18 cellular contexts compared by ENCODE assay signal in the genomic region with DNA sequence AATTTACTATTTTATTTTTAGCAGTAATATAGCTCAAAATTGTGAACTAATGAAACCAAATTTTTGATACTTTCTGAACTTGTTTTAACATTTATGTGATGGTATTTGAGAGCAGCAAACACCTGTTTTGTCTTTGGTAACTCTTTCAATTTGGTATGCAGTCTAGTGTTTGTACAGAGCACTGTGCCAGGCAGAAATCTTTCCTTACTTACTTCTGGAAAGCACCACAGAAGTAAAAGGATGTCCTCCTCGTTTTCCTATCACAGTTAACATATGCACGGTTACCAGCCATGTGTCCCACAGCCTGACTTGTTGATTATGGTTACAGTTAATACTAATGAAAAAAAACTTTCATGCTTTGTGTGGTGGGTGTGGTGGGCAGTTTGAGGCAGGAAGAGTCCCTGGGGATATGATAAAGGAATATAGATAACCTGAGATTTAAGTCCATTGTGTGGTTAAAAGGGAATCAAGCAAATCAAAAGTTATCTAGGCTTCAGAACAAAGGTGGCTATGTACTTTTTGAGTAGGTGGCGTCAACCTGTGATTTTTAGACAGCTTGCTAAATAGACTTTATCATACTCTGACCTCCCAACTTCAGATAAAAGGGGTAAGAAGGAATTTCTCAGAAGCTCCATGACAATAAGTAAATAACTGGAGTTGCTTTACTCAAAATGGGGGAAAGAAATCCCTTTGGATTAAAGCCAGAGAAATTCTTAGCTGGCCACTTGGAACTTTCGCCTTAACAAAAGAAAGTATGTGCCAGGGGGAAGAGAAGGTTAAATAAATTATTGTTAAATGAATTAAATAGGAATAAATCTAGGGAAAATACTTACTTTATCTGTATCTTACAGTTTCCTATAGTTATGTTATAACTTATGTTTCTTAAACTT. TPM values are rescaled to one million over a fixed set of nuclear protein-coding genes. Genes with fewer than 3 reads are reported as not detected.
DNase-seq lines count a peak whose midpoint lies in the region; ATAC-seq and TF ChIP-seq lines count a peak whose summit lies in the region.
"Had no signal": no experiment of that assay in that cellular context is flagged by ENCODE, and none has a peak within 500 bp of the region (broad histone marks: within the 10 kb centered on the region; RNA-seq: fewer than 3 reads in every experiment).

No MANE protein-coding gene starts in this region.

- peak overlapping the region; percentile 75 for H3K18ac ChIP-seq in mesendoderm (ENCODE audit: low read length)

- no peaks in the 10 kb centered on the region for H3K9me3 ChIP-seq in body of pancreas
- H3K9me3 ChIP-seq: BE2C, SJSA1 had no signal

- H3K27ac ChIP-seq in mesendoderm (ENCODE audit: low read depth, low read length) (no peak overlapping the region), body of pancreas (no peak overlapping the region)
- H3K27ac ChIP-seq: HL-60, RWPE1 had no signal

- H3K23ac ChIP-seq in mesendoderm (ENCODE audit: low read length): no peak overlapping the region

- no peak overlapping the region for H3K4me3 ChIP-seq in mesendoderm (ENCODE audit: low read length)
- H3K4me3 ChIP-seq in body of pancreas: no peak overlapping the region
- H3K4me3 ChIP-seq: GM23338, SJSA1 had no signal

- no peak for TF ChIP-seq CTCF in body of pancreas (IDR thresholded peaks at IDR 0.05)

- H2BK15ac ChIP-seq in mesendoderm (replicated peaks; ENCODE audit: low read depth): no peak overlapping the region

- H3K79me2 ChIP-seq in mesendoderm (ENCODE audit: control insufficient read depth, insufficient read depth, low read length): no peaks in the 10 kb centered on the region

- no peak overlapping the region for H3K9ac ChIP-seq in mesendoderm (ENCODE audit: low read length)

- no peak overlapping the region for H4K8ac ChIP-seq in mesendoderm (ENCODE audit: low read depth, low read length)

- H3K4ac ChIP-seq in mesendoderm (ENCODE audit: low read depth, low read length): no peak overlapping the region

- DNase-seq in LHCN-M2 (ENCODE audit: low read depth) (peak; percentile 55), astrocyte of the hippocampus (ENCODE audit: low read depth, low spot score) (peak; percentile 72), mesendoderm (peak; percentile 91), body of pancreas (no peak), NCI-H1092 (lab: John Stamatoyannopoulos, UW) (no peak), NCI-H526 treated with DMSO at 0.1 percent for 48 hours (lab: John Stamatoyannopoulos, UW) (no peak)
- no peak for DNase-seq in stimulated activated naive CD4-positive, alpha-beta T cell treated with Interleukin-2 at 50 U/mL for 16 hours (lab: John Stamatoyannopoulos, UW)
- DNase-seq: BE2C; CD8-positive, alpha-beta T cell; DMS 273 treated with DMSO at 0.1 percent for 48 hours; NCI-H1417 treated with DMSO at 0.1 percent for 48 hours; NCI-H226; NCI-H526; OCI-M1 had no signal

- H2BK5ac ChIP-seq in mesendoderm (ENCODE audit: low read length): no peak overlapping the region

- WGBS in mesendoderm (ENCODE audit: extremely low coverage, insufficient coverage, low lambda C conversion rate): no CpG with 5 or more reads among the region's 4 CpGs
- 49 to 67% methylated on average over 4 of the region's 4 CpGs for WGBS in body of pancreas, 2 donors

- H3K4me1 ChIP-seq in mesendoderm (ENCODE audit: control insufficient read depth, low read depth, low read length) (peaks cover 4% of the 10 kb centered on the region), body of pancreas (no peaks in the 10 kb centered on the region)
- H3K4me1 ChIP-seq: BE2C had no signal

- H3K79me1 ChIP-seq in mesendoderm (ENCODE audit: low read length): no peaks in the 10 kb centered on the region

- H3K56ac ChIP-seq in mesendoderm (ENCODE audit: low read length): no peak overlapping the region

- no peak overlapping the region for H2AK5ac ChIP-seq in mesendoderm (ENCODE audit: low read length)

- H3K27me3 ChIP-seq in mesendoderm (ENCODE audit: insufficient read depth, low read length, poor library complexity) (no peaks in the 10 kb centered on the region), body of pancreas (no peaks in the 10 kb centered on the region)
- H3K27me3 ChIP-seq: BE2C, SJSA1 had no signal

- no peak overlapping the region for H2BK120ac ChIP-seq in mesendoderm (ENCODE audit: low read depth, low read length)

- ATAC-seq in body of pancreas: no peak
- ATAC-seq: CD8-positive, alpha-beta T cell; GM23338 had no signal

- intact Hi-C loops in body of pancreas (cut with DNase I): no loop called here

- no peak for TF ChIP-seq POLR2A in body of pancreas (IDR thresholded peaks at IDR 0.05)

- no peak overlapping the region for H3K4me2 ChIP-seq in mesendoderm (ENCODE audit: low read length)
- H3K4me2 ChIP-seq: GM23338 had no signal

- H3K36me3 ChIP-seq in mesendoderm (ENCODE audit: control insufficient read depth, insufficient read depth, low read length): no peaks in the 10 kb centered on the region
- no peaks in the 10 kb centered on the region for H3K36me3 ChIP-seq in body of pancreas (replicated peaks in 1 of 2; ENCODE audit: insufficient read depth in 1 of 2, low read depth in 2 of 2)
- H3K36me3 ChIP-seq: BE2C, SJSA1 had no signal

- no peak overlapping the region for H4K5ac ChIP-seq in mesendoderm (ENCODE audit: low read length)

RNA-seq across cellular contexts. Expression of a gene that starts 20.1 kb away (rescaled TPM):
- 1.4 and 1.7 TPM in 2 replicates for total RNA-seq in LHCN-M2 (2014; rRNA removed)
- 0.10 TPM for polyA plus RNA-seq in LHCN-M2 (2012)
- polyA plus RNA-seq in mesendoderm (2013, experiment 1 of 2): 0.07 TPM
- polyA plus RNA-seq in mesendoderm (2013, experiment 2 of 2): 0.21 TPM
- total RNA-seq in body of pancreas: 1 to 10 TPM in 1 of 2 donors, under 1 TPM in 1; 0.26 to 4.9 TPM
- total RNA-seq: CD8-positive, alpha-beta T cell had no signal

RNA-seq across cellular contexts. Expression of a gene that starts 45.4 kb away (rescaled TPM):
- total RNA-seq in LHCN-M2 (2014; rRNA removed) (13.6 and 18.0 TPM in 2 replicates), body of pancreas (10 to 100 TPM in 1 of 2 donors, 1 to 10 TPM in 1; 5.6 to 10.9 TPM)
- polyA plus RNA-seq in LHCN-M2 (2012): 20.3 TPM
- 13.3 TPM for polyA plus RNA-seq in mesendoderm (2013, experiment 1 of 2)
- 13.7 TPM for polyA plus RNA-seq in mesendoderm (2013, experiment 2 of 2)

Comparison
In these comparisons a context has a peak if more than half of its experiments do, and no peak if none do; other contexts are left out.
1. DNase-seq: peak in LHCN-M2 (single experiment), astrocyte of the hippocampus (single experiment) and mesendoderm (single experiment); none in body of pancreas (0 of 4), stimulated activated naive CD4-positive, alpha-beta T cell treated with Interleukin-2 at 50 U/mL for 16 hours (single experiment), NCI-H1092 (single experiment) and NCI-H526 treated with DMSO at 0.1 percent for 48 hours (single experiment).